Comparison of ENCODE assay signal across 8 cellular contexts in the genomic region with DNA sequence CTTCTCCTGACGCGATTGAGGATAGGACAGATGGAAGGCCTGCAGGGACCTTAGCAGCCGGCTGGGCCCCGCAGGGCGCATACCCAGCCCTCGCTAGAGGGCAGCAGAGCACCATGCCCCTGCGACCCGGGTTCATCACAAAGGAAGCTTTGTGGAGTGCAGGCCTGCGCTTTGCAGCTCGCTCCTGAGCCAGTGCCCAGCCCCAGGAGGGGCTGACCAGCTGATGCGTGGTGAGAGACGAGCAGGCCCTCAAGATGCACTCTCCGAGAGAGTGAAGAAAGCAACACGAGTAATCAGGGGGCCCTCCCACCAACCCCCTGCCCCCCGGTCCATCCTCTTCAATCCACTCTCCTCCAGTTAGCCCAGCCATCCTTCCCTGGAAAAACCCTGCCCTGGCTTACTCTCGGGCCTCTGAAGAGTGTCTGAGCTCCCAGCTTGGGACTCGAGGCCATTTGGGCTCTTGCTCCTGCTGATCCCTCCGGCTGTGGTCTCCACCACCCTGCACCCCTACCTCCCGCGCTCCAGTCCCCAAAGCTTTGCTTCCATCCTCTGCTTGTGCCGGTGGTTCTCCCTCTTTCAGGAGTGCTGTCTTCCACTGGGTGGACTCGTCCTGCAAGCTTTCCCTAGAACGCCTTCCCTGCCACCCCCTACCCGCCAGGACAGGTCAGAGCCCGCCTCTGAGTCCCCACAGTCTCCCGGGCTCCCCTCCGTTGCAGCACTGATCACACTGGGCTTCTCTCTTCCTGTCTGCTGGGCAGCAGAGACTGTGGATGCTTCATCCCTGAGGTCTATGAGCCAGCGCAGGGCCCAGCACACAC. TPM values are rescaled to one million over a fixed set of nuclear protein-coding genes. Genes with fewer than 3 reads are reported as not detected.
DNase-seq lines count a peak whose midpoint lies in the region; ATAC-seq, FAIRE-seq and TF ChIP-seq lines count a peak whose summit lies in the region.

No MANE protein-coding gene starts in this region.

- DNase-seq in Caco-2 = peak; percentile 80 to 88
- peak; percentile 89 for DNase-seq in H54 (ENCODE audit: insufficient read length, low spot score)
- DNase-seq in NCI-H2171 (lab: John Stamatoyannopoulos, UW) = peak; percentile 66
- DNase-seq in activated CD4-positive, CD25-positive, alpha-beta regulatory T cell treated with anti-CD3 and anti-CD28 coated beads, Interleukin-2, amount 50 U/mL, for 72 hours = peak; percentile 56
- DNase-seq in coronary artery (ENCODE audit: low spot score) = no peak
- DNase-seq in left lung = peak; percentile 72 to 90
- DNase-seq in stimulated activated CD4-positive, alpha-beta T cell treated with anti-CD3 and anti-CD28 coated beads, Interleukin-4, amount 100 ng/mL, for 24 hours = peak; percentile 59

- 0 out of 2 replicates have a peak, but pooled peaks cover 2% of the 10 kb centered on the region for H3K9me3 ChIP-seq in Caco-2
- no peaks in the 10 kb centered on the region for H3K9me3 ChIP-seq in left lung

- POLR2A ChIA-PET in Caco-2 (lab: Charles Lee) = no interaction called here

- BruUV-seq in Caco-2 (replicated peaks; lab: Mats Ljungman, UMichigan) = no TSS peak

- CTCF ChIA-PET in Caco-2 (lab: Charles Lee) = interaction anchor here (0.5 to 4.0 kb wide), 36 partner anchors 9 to 545 kb away, joined by 3 to 84 read pairs (median 4); partner anchors contain the start of genes COL27A1 and KIF12

- H3K27me3 ChIP-seq in Caco-2 (replicated peaks; ENCODE audit: control insufficient read depth, insufficient read depth, low read length) = no peaks in the 10 kb centered on the region
- H3K27me3 ChIP-seq in left lung = peaks cover 0 to 6% of the 10 kb centered on the region in 2 donors

- no peak for TF ChIP-seq POLR2A in H54 (IDR thresholded peaks at IDR 0.05; ENCODE audit: low read depth, low read length)

- TF ChIP-seq CTCF in Caco-2 (IDR thresholded peaks at IDR 0.05; ENCODE audit: insufficient read depth in 1 of 2, low read depth in 1 of 2, low read length in 1 of 2, severe bottlenecking in 1 of 2, unreplicated experiment in 1 of 2) (peak; percentile 97 to 98), coronary artery (IDR thresholded peaks at IDR 0.05) (peak; percentile 90), left lung (IDR thresholded peaks at IDR 0.05) (peak; percentile 87 to 94)

- H3K36me3 ChIP-seq in Caco-2 (ENCODE audit: control insufficient read depth, insufficient read depth, low read length) = no peaks in the 10 kb centered on the region
- no peaks in the 10 kb centered on the region for H3K36me3 ChIP-seq in left lung

- H3K4me3 ChIP-seq in Caco-2 (ENCODE audit: low read depth, low read length) (no peak overlapping the region), coronary artery (no peak overlapping the region), left lung (no peak overlapping the region)

- H3K27me3 Mint-ChIP-seq in Caco-2 (ENCODE audit: insufficient read depth, unreplicated experiment) = peaks cover 2% of the 10 kb centered on the region

- H3K36me3 Mint-ChIP-seq in Caco-2 (ENCODE audit: insufficient read depth, unreplicated experiment) = no peaks in the 10 kb centered on the region

- H3K9me3 Mint-ChIP-seq in Caco-2 (ENCODE audit: unreplicated experiment) = no peaks in the 10 kb centered on the region

- H3K4me1 ChIP-seq in Caco-2 (no peaks in the 10 kb centered on the region), left lung (peaks cover 0 to 6% of the 10 kb centered on the region in 2 donors)

- H3K4me3 Mint-ChIP-seq in Caco-2 (ENCODE audit: unreplicated experiment) = no peak overlapping the region

- peak; percentile 84 for FAIRE-seq in H54 (lab: Jason Lieb, UNC)

- peak overlapping the region; percentile 12 for H3K27ac Mint-ChIP-seq in Caco-2 (ENCODE audit: unreplicated experiment)

- H3K27ac ChIP-seq in coronary artery = no peak overlapping the region
- H3K27ac ChIP-seq in left lung = no peak overlapping the region

- ATAC-seq in left lung = peak; percentile 100
- no peak for ATAC-seq in GM18511 (IDR thresholded peaks at IDR 0.05; ENCODE audit: unreplicated experiment)

- intact Hi-C loops in Caco-2 (cut with micrococcal nuclease; ENCODE audit: unreplicated experiment) = loop anchor here (1.0 kb wide), 4 partner anchors 26 to 197 kb away; no protein-coding TSS in a partner anchor
- intact Hi-C loops in left lung (cut with DNase I) = loop anchor here in 1 of 2 donors (5.0 kb wide), 1 partner anchor 184 kb away; no protein-coding TSS in a partner anchor

- peaks cover 6% of the 10 kb centered on the region for H3K4me1 Mint-ChIP-seq in Caco-2 (ENCODE audit: low read depth, unreplicated experiment)

RNA-seq across cellular contexts. Expression of gene KIF12, which starts 9.1 kb away (rescaled TPM):
- total RNA-seq in Caco-2 (2022) = 54.6 and 55.0 TPM in 2 replicates
- total RNA-seq in left lung = 1 to 10 TPM; 2.4 to 9.0 TPM

RNA-seq across cellular contexts. Expression of gene AMBP, which starts 30.1 kb away (rescaled TPM):
- total RNA-seq in Caco-2 (2022) (2.2 and 2.6 TPM in 2 replicates), left lung (1 to 10 TPM in 1 of 2 donors, not detected in 1; 1.2 TPM)

RNA-seq across cellular contexts. Expression of gene COL27A1, which starts 47.1 kb away (rescaled TPM):
- total RNA-seq in Caco-2 (2022) (31.1 and 41.3 TPM in 2 replicates), left lung (10 to 100 TPM; 15.8 to 23.5 TPM)
